In genomic region chr3:57079221-57079831, GRCh38 we compare ENCODE assay signal across 8 cellular contexts. TPM values are rescaled to one million over a fixed set of nuclear protein-coding genes. Genes with fewer than 3 reads are reported as not detected.
A peak's percentile ranks its signal among the peaks of the same experiment; 100 is the strongest.
DNase-seq lines count a peak whose midpoint lies in the region; ATAC-seq, FAIRE-seq and TF ChIP-seq lines count a peak whose summit lies in the region.

No MANE protein-coding gene starts in this region.

- H3K4me1 Mint-ChIP-seq in T-helper 2 cell treated with Interferon-gamma antibody and Interleukin-4, amounts not matched to agents 5 μg/mL and 100 μg/mL, for 36 hours (ENCODE audit: low read depth), result peaks cover 7% of the 10 kb centered on the region

- peak overlapping the region; percentile 70 for H3K4me3 ChIP-seq in bronchial epithelial cell (ENCODE audit: low read depth, low read length)
- H3K4me3 ChIP-seq in HepG2 (replicated peaks in 1 of 3; ENCODE audit: insufficient read depth in 1 of 3, low read depth in 2 of 3, low read length in 3 of 3), result peak overlapping the region; percentile 71 to 93 (median 76)
- H3K4me3 ChIP-seq in subcutaneous abdominal adipose tissue (ENCODE audit: low read depth in 1 of 5, low read length in 5 of 5), result peak overlapping the region in 4 of 5 donors; percentile 69 to 87 (median 80)

- no peak for TF ChIP-seq RAD21 in HepG2 (CRISPR knock-in tag; IDR thresholded peaks at IDR 0.05)

- H3K27me3 ChIP-seq in bronchial epithelial cell (ENCODE audit: control insufficient read depth, insufficient read depth, low read length) (no peaks in the 10 kb centered on the region), HepG2 (ENCODE audit: control insufficient read depth in 1 of 2, insufficient read depth in 2 of 2, low read length in 2 of 2) (peaks cover 0 to 8% of the 10 kb centered on the region in 2 experiments; a peak in 1 of 5 replicates), subcutaneous abdominal adipose tissue (ENCODE audit: control insufficient read depth in 5 of 5, insufficient read depth in 4 of 5, low read length in 5 of 5) (peaks cover 0 to 15% (median 7%) of the 10 kb centered on the region in 5 donors)

- CTCF ChIA-PET in HepG2 (lab: Yijun Ruan, JAX; ENCODE audit: low intra/inter-chr PET ratio, low total read pairs), result no interaction called here

- POLR2A ChIA-PET in HepG2 (lab: Yijun Ruan, JAX), result interaction anchor here (1.0 to 4.0 kb wide), 3 partner anchors 19 to 88 kb away, joined by 3 to 29 read pairs (median 3); partner anchors contain the start of gene SPATA12

- peak overlapping the region; percentile 69 for H3K9ac ChIP-seq in HepG2 (ENCODE audit: insufficient read depth, low read depth, low read length)
- peak overlapping the region in 4 of 5 donors; percentile 61 to 82 (median 70) for H3K9ac ChIP-seq in subcutaneous abdominal adipose tissue (ENCODE audit: low read length in 5 of 5)

- H3K27ac ChIP-seq in HepG2 (ENCODE audit: extremely low read length, insufficient read depth, low read length), result no peak overlapping the region
- H3K27ac ChIP-seq in subcutaneous abdominal adipose tissue (ENCODE audit: low read depth, low read length), result no peak overlapping the region

- H3K9me3 Mint-ChIP-seq in T-helper 2 cell treated with Interferon-gamma antibody and Interleukin-4, amounts not matched to agents 5 μg/mL and 100 μg/mL, for 36 hours, result no peaks in the 10 kb centered on the region

- peak overlapping the region; percentile 92 for H3K4me2 ChIP-seq in HepG2 (ENCODE audit: low read depth, low read length)

- H2AFZ ChIP-seq in HepG2 (ENCODE audit: low read length), result no peak overlapping the region

- 0% methylated on average over 7 of the region's 59 CpGs for WGBS in HepG2 (ENCODE audit: low lambda C conversion rate)

- no peak overlapping the region for H3K27ac Mint-ChIP-seq in T-helper 2 cell treated with Interferon-gamma antibody and Interleukin-4, amounts not matched to agents 5 μg/mL and 100 μg/mL, for 36 hours

- H3K27me3 Mint-ChIP-seq in T-helper 2 cell treated with Interferon-gamma antibody and Interleukin-4, amounts not matched to agents 5 μg/mL and 100 μg/mL, for 36 hours (ENCODE audit: low read depth), result peaks cover 64% of the 10 kb centered on the region

- 0 out of 4 replicates have a peak, but pooled peaks of 1 of the 2 experiments have one; percentile 44 for TF ChIP-seq POLR2A in HepG2 (IDR thresholded peaks at IDR 0.05; ENCODE audit: insufficient read depth in 1 of 2, low read depth in 2 of 2, low read length in 2 of 2)

- no peak for TF ChIP-seq EP300 in HepG2 (IDR thresholded peaks at IDR 0.05; ENCODE audit: low read depth in 2 of 2, low read length in 2 of 2)
- no peak for TF ChIP-seq EP300 in HepG2 (CRISPR knock-in tag; IDR thresholded peaks at IDR 0.05; ENCODE audit: borderline replicate concordance)

- intact Hi-C loops in HepG2 (cut with micrococcal nuclease; ENCODE audit: unreplicated experiment), result loop anchor here (5.0 kb wide), 1 partner anchor 87 kb away; no protein-coding TSS in a partner anchor

- peaks cover 10% of the 10 kb centered on the region for H3K79me2 ChIP-seq in HepG2 (ENCODE audit: insufficient read depth, low read length)

- H3K9me3 ChIP-seq in HepG2 (ENCODE audit: low read length) (no peaks in the 10 kb centered on the region), subcutaneous abdominal adipose tissue (ENCODE audit: control insufficient read depth in 5 of 5, low read length in 5 of 5) (no peaks in the 10 kb centered on the region)

- peak overlapping the region; percentile 65 for H3K4me3 Mint-ChIP-seq in T-helper 2 cell treated with Interferon-gamma antibody and Interleukin-4, amounts not matched to agents 5 μg/mL and 100 μg/mL, for 36 hours

- H3K4me1 ChIP-seq in HepG2 (ENCODE audit: insufficient read depth, low read length) (peaks cover 51% of the 10 kb centered on the region), subcutaneous abdominal adipose tissue (ENCODE audit: control insufficient read depth in 5 of 5, insufficient read depth in 5 of 5, low read length in 5 of 5) (peaks cover 5 to 21% (median 19%) of the 10 kb centered on the region in 5 donors)

- BruUV-seq in HepG2 (replicated peaks; lab: Mats Ljungman, UMichigan), result TSS peak; percentile 60

- no peak for FAIRE-seq in bronchial epithelial cell (lab: Jason Lieb, UNC)
- no peak for FAIRE-seq in HepG2 (lab: Jason Lieb, UNC)

- H4K20me1 ChIP-seq in HepG2 (ENCODE audit: insufficient read depth, low read length), result no peaks in the 10 kb centered on the region

- peak; percentile 63 for ATAC-seq in HepG2

- H3K36me3 ChIP-seq in bronchial epithelial cell (ENCODE audit: control insufficient read depth, insufficient read depth, low read length), result peaks cover 3% of the 10 kb centered on the region
- H3K36me3 ChIP-seq in HepG2 (replicated peaks in 1 of 2; ENCODE audit: control insufficient read depth in 1 of 2, insufficient read depth in 2 of 2, low read length in 2 of 2), result no peaks in the 10 kb centered on the region; a peak in 2 of 5 replicates
- no peaks in the 10 kb centered on the region for H3K36me3 ChIP-seq in subcutaneous abdominal adipose tissue (ENCODE audit: control insufficient read depth in 5 of 5, insufficient read depth in 5 of 5, low read length in 5 of 5)

- H3K36me3 Mint-ChIP-seq in T-helper 2 cell treated with Interferon-gamma antibody and Interleukin-4, amounts not matched to agents 5 μg/mL and 100 μg/mL, for 36 hours (ENCODE audit: low read depth), result no peaks in the 10 kb centered on the region

- DNase-seq in T-helper 2 cell treated with Interferon-gamma antibody and Interleukin-4, amounts not matched to agents 5 μg/mL and 100 μg/mL, for 36 hours (ENCODE audit: low spot score), result no peak
- DNase-seq in T-helper 2 cell (no peak), NCI-H460 (ENCODE audit: extremely low read depth, low read depth) (peak; percentile 22), bronchial epithelial cell (ENCODE audit: low read depth) (peak; percentile 23), HepG2 (ENCODE audit: low spot score) (peak; percentile 28), NCI-H2107 (lab: John Stamatoyannopoulos, UW) (no peak), SHP77 (lab: John Stamatoyannopoulos, UW) (no peak)

- TF ChIP-seq CTCF in bronchial epithelial cell (IDR thresholded peaks at IDR 0.05; ENCODE audit: insufficient read depth, low read length, severe bottlenecking) (no peak), HepG2 (CRISPR knock-in tag; IDR thresholded peaks at IDR 0.05) (no peak)

- in situ Hi-C loops in HepG2 (cut with HindIII; ENCODE audit: extremely low pct_ligation_motif_present, low pct_unique_long_range_greater_than_20kb), result no loop called here

TF ChIP-seq in HepG2, 621 proteins besides CTCF, POLR2A, EP300 and RAD21 (continues in another document):
- TF ChIP-seq KLF16 (CRISPR knock-in tag; IDR thresholded peaks at IDR 0.05) (0 out of 4 replicates have a peak, but pooled peaks of 1 of the 2 experiments have one; percentile 4), ZNF382 (CRISPR knock-in tag; IDR thresholded peaks at IDR 0.05; ENCODE audit: borderline replicate concordance) (no peak), ZNF549 (CRISPR knock-in tag; IDR thresholded peaks at IDR 0.05) (no peak), ZSCAN31 (CRISPR knock-in tag; IDR thresholded peaks at IDR 0.05; ENCODE audit: low read depth) (no peak)

RNA-seq across cellular contexts. Expression of gene SPATA12, which starts 18.9 kb away (rescaled TPM):
- total RNA-seq in NCI-H460 (2014; rRNA removed; shearing (Covaris generic)), result 0.12 TPM in 1 of 2 replicates, not detected in the other
- not detected in 2 replicates for polyA plus RNA-seq in NCI-H460 (2014; cell fraction: nucleus; rRNA removed)
- total RNA-seq in bronchial epithelial cell (under 0.01 TPM in 1 of 2 replicates, not detected in the other), HepG2 (2016; rRNA removed; fragmentation: Illumina TruSeq; extraction: Trizol) (0.09 TPM in 1 of 2 replicates, not detected in the other)
- total RNA-seq in HepG2 (2016; cell fraction: cytosol; rRNA removed; fragmentation: Illumina TruSeq; extraction: Trizol; ENCODE audit: low read depth), result not detected in 2 replicates
- 0.04 TPM in 1 of 2 replicates, not detected in the other for total RNA-seq in HepG2 (2016; cell fraction: insoluble cytoplasmic fraction; rRNA removed; fragmentation: Illumina TruSeq; extraction: Trizol)
- total RNA-seq in HepG2 (2016; cell fraction: membrane; rRNA removed; fragmentation: Illumina TruSeq; extraction: Trizol), result 0.12 TPM in 1 of 2 replicates, not detected in the other
- not detected in 2 replicates for total RNA-seq in HepG2 (2016; cell fraction: nucleus; rRNA removed; fragmentation: Illumina TruSeq; extraction: Trizol)
- polyA plus RNA-seq in HepG2 (2011; rRNA removed), result 0.16 and 0.25 TPM in 2 replicates
- polyA plus RNA-seq in HepG2 (2011; cell fraction: cytosol; rRNA removed), result 0.08 and 0.09 TPM in 2 replicates
- polyA plus RNA-seq in HepG2 (2011; cell fraction: nucleus; rRNA removed), result 0.06 and 0.14 TPM in 2 replicates
- not detected in 2 replicates for polyA plus RNA-seq in HepG2 (2012)
- not detected in 2 replicates for polyA plus RNA-seq in HepG2 (2016; cell fraction: cytosol; fragmentation: Illumina TruSeq; extraction: Trizol; ENCODE audit: low read depth)
- polyA plus RNA-seq in HepG2 (2016; cell fraction: insoluble cytoplasmic fraction; fragmentation: Illumina TruSeq; extraction: Trizol; ENCODE audit: low read depth), result not detected in 2 replicates
- polyA plus RNA-seq in HepG2 (2016; cell fraction: membrane; fragmentation: Illumina TruSeq; extraction: Trizol; ENCODE audit: low read depth), result not detected in 2 replicates
- not detected in 2 replicates for polyA plus RNA-seq in HepG2 (2016; cell fraction: nucleus; fragmentation: Illumina TruSeq; extraction: Trizol; ENCODE audit: insufficient read depth, low read depth)
- 0.26 and 0.35 TPM in 2 replicates for polyA minus RNA-seq in HepG2 (2011; rRNA and poly(A)+ RNA removed; ENCODE audit: low replicate concordance)
- polyA minus RNA-seq in HepG2 (2011; cell fraction: cytosol; rRNA and poly(A)+ RNA removed), result not detected in 2 replicates
- 0.13 TPM in 1 of 2 replicates, not detected in the other for polyA minus RNA-seq in HepG2 (2011; cell fraction: nucleus; rRNA and poly(A)+ RNA removed)

Comparison
In these comparisons a context has a peak if more than half of its experiments do, and no peak if none do; other contexts are left out.
1. DNase-seq: peak in NCI-H460 (single experiment), bronchial epithelial cell (single experiment) and HepG2 (single experiment); none in T-helper 2 cell treated with Interferon-gamma antibody and Interleukin-4, amounts not matched to agents 5 μg/mL and 100 μg/mL, for 36 hours (single experiment), T-helper 2 cell (0 of 5), NCI-H2107 (single experiment) and SHP77 (0 of 2).
2. Peak in every context shown above with its lines, with median percentiles within 50 percentile points of each other: H3K4me3 ChIP-seq.